In genomic region chr10:25117757-25118156, GRCh38 we compare ENCODE assay signal across 15 cellular contexts. TPM values are rescaled to one million over a fixed set of nuclear protein-coding genes. Genes with fewer than 3 reads are reported as not detected.
A peak's percentile ranks its signal among the peaks of the same experiment; 100 is the strongest.
DNase-seq lines count a peak whose midpoint lies in the region; TF ChIP-seq lines count a peak whose summit lies in the region.
"Had no signal": no experiment of that assay in that cellular context is flagged by ENCODE, and none has a peak within 500 bp of the region (broad histone marks: within the 10 kb centered on the region; RNA-seq: fewer than 3 reads in every experiment).

No MANE protein-coding gene starts in this region.

- H3K4me1 Mint-ChIP-seq in neural crest cell: peaks cover 33% of the 10 kb centered on the region

- TF ChIP-seq CTCF in neural crest cell (conservative IDR thresholded peaks at IDR 0.05): no peak
- TF ChIP-seq CTCF in WERI-Rb-1 (IDR thresholded peaks at IDR 0.05; ENCODE audit: low read depth, low read length): no peak

- in situ Hi-C loops in SK-MEL-5 (cut with HindIII; ENCODE audit: low pct_unique_long_range_greater_than_20kb, low sequenced_read_pairs): no loop called here

- H3K27ac ChIP-seq in WERI-Rb-1: no peak overlapping the region
- H3K27ac ChIP-seq: A549, C4-2B, HL-60 had no signal

- peak; percentile 74 for DNase-seq in SK-MEL-5 (ENCODE audit: low read depth, low spot score)
- DNase-seq in foreskin melanocyte: peak; percentile 50
- no peak for DNase-seq in neural crest cell (ENCODE audit: low read depth, low spot score)
- no peak for DNase-seq in NOMO-1 treated with dmso at 0.1 percent for 144 hours (lab: John Stamatoyannopoulos, UW; ENCODE audit: unreplicated experiment)
- no peak for DNase-seq in WERI-Rb-1
- DNase-seq in LoVo (ENCODE audit: low spot score): no peak
- DNase-seq: AML-193; Calu3; CD4-positive, alpha-beta memory T cell; DMS79 treated with DMSO at 0.1 percent for 48 hours; GF-D8 had no signal

- no peaks in the 10 kb centered on the region for H3K27me3 Mint-ChIP-seq in neural crest cell (ENCODE audit: low read depth)

- no peak overlapping the region for H3K4me3 ChIP-seq in WERI-Rb-1 (ENCODE audit: low read depth, low read length)
- H3K4me3 ChIP-seq: A549, HAP-1 had no signal

- H3K9me3 ChIP-seq in WERI-Rb-1 (ENCODE audit: severe bottlenecking): no peaks in the 10 kb centered on the region
- H3K9me3 ChIP-seq: A549, HAP-1 had no signal

- no peaks in the 10 kb centered on the region for H3K36me3 Mint-ChIP-seq in neural crest cell (ENCODE audit: low read depth)
- H3K36me3 Mint-ChIP-seq: CD4-positive, alpha-beta memory T cell had no signal

- H3K36me3 ChIP-seq in WERI-Rb-1: no peaks in the 10 kb centered on the region
- H3K36me3 ChIP-seq: HAP-1 had no signal

- no peaks in the 10 kb centered on the region for H3K27me3 ChIP-seq in WERI-Rb-1 (ENCODE audit: insufficient read depth, low read depth, severe bottlenecking)

- peak overlapping the region; percentile 14 for H3K4me3 Mint-ChIP-seq in neural crest cell
- H3K4me3 Mint-ChIP-seq: CD4-positive, alpha-beta memory T cell had no signal

- H3K9me3 Mint-ChIP-seq in neural crest cell: no peaks in the 10 kb centered on the region

- H3K27ac Mint-ChIP-seq in neural crest cell (ENCODE audit: unreplicated experiment): no peak overlapping the region
- H3K27ac Mint-ChIP-seq: CD4-positive, alpha-beta memory T cell had no signal

RNA-seq across cellular contexts. Expression of gene GPR158, which starts 57.0 kb away (rescaled TPM):
- total RNA-seq in SK-MEL-5 (2014; rRNA removed; shearing (Covaris generic)): 10.8 and 12.3 TPM in 2 replicates
- 8.3 and 8.6 TPM in 2 replicates for polyA plus RNA-seq in SK-MEL-5 (2015; cell fraction: cytosol; rRNA removed)
- polyA plus RNA-seq in SK-MEL-5 (2015; cell fraction: nucleus; rRNA removed): 9.5 and 9.7 TPM in 2 replicates
- 0.20 and 0.26 TPM in 2 replicates for total RNA-seq in neural crest cell
- total RNA-seq: Calu3; CD4-positive, alpha-beta memory T cell had no signal
- polyA plus RNA-seq: CD4-positive, alpha-beta memory T cell had no signal

Comparison
In these comparisons a context has a peak if more than half of its experiments do, and no peak if none do; other contexts are left out.
1. DNase-seq: peak in SK-MEL-5 (single experiment) and foreskin melanocyte (single experiment); none in neural crest cell (single experiment), NOMO-1 treated with dmso at 0.1 percent for 144 hours (single experiment), WERI-Rb-1 (single experiment) and LoVo (single experiment).